ENCODE assay signal across 21 cellular contexts in the genomic region with DNA sequence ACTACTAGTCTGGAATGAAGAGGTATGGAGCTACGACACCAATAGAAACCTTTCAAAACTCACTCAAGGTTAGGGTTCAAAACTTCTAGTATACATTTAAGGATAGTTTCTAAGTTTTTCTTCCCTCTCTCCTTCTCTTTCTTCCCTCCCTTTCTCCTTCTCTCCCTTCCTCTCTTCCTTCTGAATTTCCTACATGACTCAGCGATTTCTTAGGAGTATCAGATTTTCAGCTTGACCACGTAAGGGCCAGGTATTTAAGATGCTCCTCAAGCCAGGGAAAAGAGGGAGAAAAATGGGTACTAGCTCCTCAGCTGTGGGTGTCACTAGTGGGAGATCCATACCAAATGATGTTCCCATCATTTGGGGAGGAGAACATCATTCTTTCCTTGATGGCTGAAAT. TPM values are rescaled to one million over a fixed set of nuclear protein-coding genes. Genes with fewer than 3 reads are reported as not detected.
DNase-seq lines count a peak whose midpoint lies in the region; ATAC-seq, FAIRE-seq and TF ChIP-seq lines count a peak whose summit lies in the region.
"Had no signal": no experiment of that assay in that cellular context is flagged by ENCODE, and none has a peak within 500 bp of the region (broad histone marks: within the 10 kb centered on the region; RNA-seq: fewer than 3 reads in every experiment).

No MANE protein-coding gene starts in this region.

- TF ChIP-seq RAD21 in K562 (CRISPR knock-in tag; conservative IDR thresholded peaks at IDR 0.05 in 1 of 2, IDR thresholded peaks at IDR 0.05 in 1 of 2): no peak

- no peak for FAIRE-seq in K562 (lab: Jason Lieb, UNC)
- FAIRE-seq: G401.6 had no signal

- no peak for DNase-seq in activated naive CD8-positive, alpha-beta T cell treated with anti-CD3 and anti-CD28 coated beads for 36 hours
- DNase-seq in activated naive CD8-positive, alpha-beta T cell treated with anti-CD3 and anti-CD28 coated beads, Interleukin-2, amount 50 U/mL, for 24 hours: no peak
- DNase-seq in GM23338 (ENCODE audit: low spot score) (no peak), K562 (ENCODE audit: extremely low read depth in 1 of 4, low spot score in 3 of 4) (no peak), nephron progenitor cell (no peak), DMS 273 treated with DMSO at 0.1 percent for 48 hours (lab: John Stamatoyannopoulos, UW) (no peak), NCI-H69 (lab: John Stamatoyannopoulos, UW) (no peak)
- DNase-seq: 8988T; C1 segment of cervical spinal cord; Calu3; CD4-positive, alpha-beta memory T cell; COR-L47; DMS153; DND-41; GOT3; H7; HCEC 1CT had no signal

- H4K20me1 ChIP-seq in GM23338 (replicated peaks; ENCODE audit: insufficient read depth): no peaks in the 10 kb centered on the region
- H4K20me1 ChIP-seq in K562 (replicated peaks; ENCODE audit: control insufficient read depth, insufficient read depth, low read length): no peaks in the 10 kb centered on the region

- no peaks in the 10 kb centered on the region for H3K79me2 ChIP-seq in GM23338 (replicated peaks; ENCODE audit: insufficient read depth)
- H3K79me2 ChIP-seq in K562 (ENCODE audit: control insufficient read depth, insufficient read depth, low read length): no peaks in the 10 kb centered on the region

- peaks cover 7% of the 10 kb centered on the region for H3K27me3 Mint-ChIP-seq in activated naive CD8-positive, alpha-beta T cell treated with anti-CD3 and anti-CD28 coated beads for 36 hours
- no peaks in the 10 kb centered on the region for H3K27me3 Mint-ChIP-seq in activated naive CD8-positive, alpha-beta T cell treated with anti-CD3 and anti-CD28 coated beads, Interleukin-2, amount 50 U/mL, for 24 hours
- H3K27me3 Mint-ChIP-seq in GM23338 (ENCODE audit: insufficient read depth, low read depth, poor library complexity) (no peaks in the 10 kb centered on the region), nephron progenitor cell (ENCODE audit: low read depth, poor library complexity) (no peaks in the 10 kb centered on the region)
- H3K27me3 Mint-ChIP-seq: CD4-positive, alpha-beta memory T cell had no signal

- H3K9me3 Mint-ChIP-seq in activated naive CD8-positive, alpha-beta T cell treated with anti-CD3 and anti-CD28 coated beads for 36 hours: no peaks in the 10 kb centered on the region
- no peaks in the 10 kb centered on the region for H3K9me3 Mint-ChIP-seq in activated naive CD8-positive, alpha-beta T cell treated with anti-CD3 and anti-CD28 coated beads, Interleukin-2, amount 50 U/mL, for 24 hours
- H3K9me3 Mint-ChIP-seq in GM23338: no peaks in the 10 kb centered on the region
- peaks cover 37% of the 10 kb centered on the region for H3K9me3 Mint-ChIP-seq in nephron progenitor cell

- no peaks in the 10 kb centered on the region for H3K9me1 ChIP-seq in K562 (ENCODE audit: control insufficient read depth, insufficient read depth, low read length)

- H3K27me3 ChIP-seq in GM23338 (ENCODE audit: insufficient read depth) (no peaks in the 10 kb centered on the region), K562 (ENCODE audit: control insufficient read depth in 2 of 2, insufficient read depth in 2 of 2, low read length in 2 of 2) (no peaks in the 10 kb centered on the region)

- no peak for TF ChIP-seq EP300 in K562 (IDR thresholded peaks at IDR 0.05; ENCODE audit: low read length)

- no peaks in the 10 kb centered on the region for H3K9me3 ChIP-seq in K562 (replicated peaks; ENCODE audit: control insufficient read depth, insufficient read depth, low read depth, low read length)

- H3K9ac ChIP-seq in K562 (ENCODE audit: insufficient read depth in 1 of 2, low read depth in 2 of 2, low read length in 2 of 2): no peak overlapping the region

- ATAC-seq in activated naive CD8-positive, alpha-beta T cell treated with anti-CD3 and anti-CD28 coated beads, Interleukin-2, amount 50 U/mL, for 24 hours: no peak
- ATAC-seq in GM23338 (no peak), K562 (no peak), HG02870 (IDR thresholded peaks at IDR 0.05; ENCODE audit: unreplicated experiment) (no peak)

- TF ChIP-seq CTCF in GM23338 (conservative IDR thresholded peaks at IDR 0.05; ENCODE audit: low read depth in 2 of 2) (no peak), K562 (IDR thresholded peaks at IDR 0.05 in 2 of 3, conservative IDR thresholded peaks at IDR 0.05 in 1 of 3; ENCODE audit: insufficient read depth in 2 of 3, low read depth in 1 of 3, low read length in 3 of 3) (no peak), nephron progenitor cell (IDR thresholded peaks at IDR 0.05) (no peak)

- 18% methylated on average over 3 of the region's 3 CpGs for WGBS in K562 (ENCODE audit: insufficient coverage, low coverage, missing lambda C conversion rate)

- no peak overlapping the region for H3K27ac ChIP-seq in GM23338 (ENCODE audit: low read depth)
- H3K27ac ChIP-seq in K562 (ENCODE audit: extremely low read depth, low read depth, low read length): no peak overlapping the region

- no TSS peak for BruUV-seq in K562 (replicated peaks; lab: Mats Ljungman, UMichigan)

- peak overlapping the region; percentile 6 for H3K27ac Mint-ChIP-seq in activated naive CD8-positive, alpha-beta T cell treated with anti-CD3 and anti-CD28 coated beads for 36 hours
- no peak overlapping the region for H3K27ac Mint-ChIP-seq in activated naive CD8-positive, alpha-beta T cell treated with anti-CD3 and anti-CD28 coated beads, Interleukin-2, amount 50 U/mL, for 24 hours
- H3K27ac Mint-ChIP-seq in GM23338 (0 out of 2 replicates have a peak overlapping the region, but pooled peaks have one; percentile 67), nephron progenitor cell (peak overlapping the region; percentile 80)
- H3K27ac Mint-ChIP-seq: CD4-positive, alpha-beta memory T cell had no signal

- POLR2A ChIA-PET in K562 (lab: Yijun Ruan, JAX): no interaction called here

- TF ChIP-seq POLR2A in K562 (conservative IDR thresholded peaks at IDR 0.05): no peak

- H3K4me1 ChIP-seq in GM23338 (ENCODE audit: insufficient read depth): no peaks in the 10 kb centered on the region
- H3K4me1 ChIP-seq in K562 (replicated peaks in 1 of 2; ENCODE audit: control insufficient read depth in 2 of 2, insufficient read depth in 2 of 2, low read length in 2 of 2): no peaks in the 10 kb centered on the region

- no peaks in the 10 kb centered on the region for H3K36me3 ChIP-seq in GM23338 (ENCODE audit: insufficient read depth)
- no peaks in the 10 kb centered on the region for H3K36me3 ChIP-seq in K562 (ENCODE audit: control insufficient read depth, insufficient read depth, low read length)

- H3K4me3 ChIP-seq in GM23338 (no peak overlapping the region), K562 (no peak overlapping the region)

- no peaks in the 10 kb centered on the region for H3K36me3 Mint-ChIP-seq in activated naive CD8-positive, alpha-beta T cell treated with anti-CD3 and anti-CD28 coated beads for 36 hours
- no peaks in the 10 kb centered on the region for H3K36me3 Mint-ChIP-seq in activated naive CD8-positive, alpha-beta T cell treated with anti-CD3 and anti-CD28 coated beads, Interleukin-2, amount 50 U/mL, for 24 hours (ENCODE audit: low read depth)
- H3K36me3 Mint-ChIP-seq in GM23338 (ENCODE audit: low read depth) (peaks cover 2% of the 10 kb centered on the region; the same call in 1 of the 3 replicates), nephron progenitor cell (ENCODE audit: low read depth) (peaks cover 44% of the 10 kb centered on the region)
- H3K36me3 Mint-ChIP-seq: CD4-positive, alpha-beta memory T cell had no signal

- CTCF ChIA-PET in K562 (lab: Yijun Ruan, JAX; ENCODE audit: low intra/inter-chr PET ratio): no interaction called here

- H3K9me2 ChIP-seq in GM23338 (ENCODE audit: insufficient read depth): no peaks in the 10 kb centered on the region

- H2AFZ ChIP-seq in GM23338: no peak overlapping the region
- H2AFZ ChIP-seq in K562 (ENCODE audit: low read depth, low read length): no peak overlapping the region

- in situ Hi-C loops in K562 (cut with MboI): no loop called here

- H3F3A ChIP-seq in GM23338 (replicated peaks; ENCODE audit: low read depth): no peaks in the 10 kb centered on the region

- H3K4me1 Mint-ChIP-seq in activated naive CD8-positive, alpha-beta T cell treated with anti-CD3 and anti-CD28 coated beads for 36 hours: no peaks in the 10 kb centered on the region
- no peaks in the 10 kb centered on the region for H3K4me1 Mint-ChIP-seq in activated naive CD8-positive, alpha-beta T cell treated with anti-CD3 and anti-CD28 coated beads, Interleukin-2, amount 50 U/mL, for 24 hours
- peaks cover 2% of the 10 kb centered on the region for H3K4me1 Mint-ChIP-seq in GM23338
- H3K4me1 Mint-ChIP-seq in nephron progenitor cell: no peaks in the 10 kb centered on the region
- H3K4me1 Mint-ChIP-seq: CD4-positive, alpha-beta memory T cell had no signal

- intact Hi-C loops in K562 (cut with micrococcal nuclease): no loop called here

- no peak overlapping the region for H3K4me3 Mint-ChIP-seq in activated naive CD8-positive, alpha-beta T cell treated with anti-CD3 and anti-CD28 coated beads for 36 hours
- H3K4me3 Mint-ChIP-seq in activated naive CD8-positive, alpha-beta T cell treated with anti-CD3 and anti-CD28 coated beads, Interleukin-2, amount 50 U/mL, for 24 hours: no peak overlapping the region
- H3K4me3 Mint-ChIP-seq in GM23338 (no peak overlapping the region), nephron progenitor cell (no peak overlapping the region)
- H3K4me3 Mint-ChIP-seq: CD4-positive, alpha-beta memory T cell had no signal

- H3K4me2 ChIP-seq in GM23338 (no peak overlapping the region), K562 (ENCODE audit: insufficient read depth, low read length) (no peak overlapping the region)

RNA-seq across cellular contexts. Expression of gene FTHL17, which starts 55.9 kb away (rescaled TPM):
- total RNA-seq in activated naive CD8-positive, alpha-beta T cell treated with anti-CD3 and anti-CD28 coated beads for 36 hours: not detected
- not detected in 2 replicates for total RNA-seq in GM23338 (2014; rRNA removed; shearing (Covaris generic))
- polyA plus RNA-seq in GM23338 (2016; fragmentation: Nextera tagmentation; extraction: Ambion mirVana) (not detected in 2 replicates), K562 (2011; rRNA removed) (not detected in 2 replicates), K562 (2014; fragmentation: Illumina TruSeq; extraction: Trizol) (not detected in 2 replicates), K562 (2014; fragmentation: Nextera tagmentation; extraction: Ambion mirVana) (not detected), K562 (2014; rRNA removed) (not detected in 2 replicates)
- total RNA-seq in K562 (2011; cell fraction: chromatin; rRNA removed; ENCODE audit: low replicate concordance): not detected in 2 replicates
- total RNA-seq in K562 (2011; cell fraction: nucleolus; rRNA removed): not detected in 2 replicates
- not detected in 2 replicates for total RNA-seq in K562 (2011; cell fraction: nucleoplasm; rRNA removed)
- total RNA-seq in K562 (2014; rRNA removed) (not detected in 2 replicates), K562 (2014; rRNA removed; fragmentation: Illumina TruSeq; extraction: Trizol) (not detected in 2 replicates), K562 (2015; rRNA removed; fragmentation: Illumina TruSeq; extraction: Trizol) (not detected in 2 replicates), K562 (2021) (not detected in 2 replicates)
- not detected in 2 replicates for polyA plus RNA-seq in K562 (2011; cell fraction: cytosol; rRNA removed)
- not detected in 2 replicates for polyA plus RNA-seq in K562 (2011; cell fraction: nucleus; rRNA removed)
- not detected in 2 replicates for polyA plus RNA-seq in K562 (2012)
- polyA minus RNA-seq in K562 (2011; rRNA and poly(A)+ RNA removed): not detected in 2 replicates
- polyA minus RNA-seq in K562 (2011; cell fraction: cytosol; rRNA and poly(A)+ RNA removed): not detected in 2 replicates
- polyA minus RNA-seq in K562 (2011; cell fraction: nucleus; rRNA and poly(A)+ RNA removed): not detected in 2 replicates
- total RNA-seq: A673; Calu3; CD4-positive, alpha-beta memory T cell; H7 had no signal
- polyA plus RNA-seq: BJ; CD4-positive, alpha-beta memory T cell had no signal
